16 cellular contexts compared by ENCODE assay signal in genomic region chr10:43125881-43126731, GRCh38. TPM values are rescaled to one million over a fixed set of nuclear protein-coding genes. Genes with fewer than 3 reads are reported as not detected.
DNase-seq lines count a peak whose midpoint lies in the region; ATAC-seq and TF ChIP-seq lines count a peak whose summit lies in the region.
"Had no signal": no experiment of that assay in that cellular context is flagged by ENCODE, and none has a peak within 500 bp of the region (broad histone marks: within the 10 kb centered on the region; RNA-seq: fewer than 3 reads in every experiment).

No MANE protein-coding gene starts in this region.

- H3K27ac ChIP-seq in BLaER1 (peak overlapping the region; percentile 14; the same call in 1 of the 2 replicates), H9 (ENCODE audit: insufficient read length, low read depth, low read length) (no peak overlapping the region), osteoblast (ENCODE audit: low read depth, low read length) (no peak overlapping the region)
- H3K27ac ChIP-seq: dorsolateral prefrontal cortex, RWPE1 had no signal

- peaks cover 88% of the 10 kb centered on the region for H3K4me1 ChIP-seq in BLaER1
- no peaks in the 10 kb centered on the region; the same call in 1 of the 2 replicates for H3K4me1 ChIP-seq in H9 (ENCODE audit: insufficient read depth, low read length)
- H3K4me1 ChIP-seq in osteoblast (ENCODE audit: insufficient read depth, low read length) = peaks cover 16% of the 10 kb centered on the region
- H3K4me1 ChIP-seq: BE2C had no signal

- no CpG with 5 or more reads among the region's 23 CpGs for WGBS in H9 (ENCODE audit: extremely low coverage, insufficient read length, low lambda C conversion rate)

- no peak overlapping the region for H2BK120ac ChIP-seq in H9 (ENCODE audit: low read depth, low read length, poor library complexity, severe bottlenecking)

- no peak overlapping the region for H3K23ac ChIP-seq in H9 (ENCODE audit: insufficient read length, low read depth, low read length)

- H3K4me3 Mint-ChIP-seq in H9 (no peak overlapping the region), endothelial cell (ENCODE audit: unreplicated experiment) (no peak overlapping the region), MCF 10A (ENCODE audit: unreplicated experiment) (no peak overlapping the region)
- H3K4me3 Mint-ChIP-seq: GM23338 had no signal

- no peak overlapping the region; the same call in 1 of the 2 replicates for H3K4ac ChIP-seq in H9 (ENCODE audit: low read depth, low read length)

- H3K4me2 ChIP-seq in BLaER1 (peak overlapping the region; percentile 84), H9 (ENCODE audit: insufficient read depth, insufficient read length, low read length) (no peak overlapping the region), osteoblast (ENCODE audit: insufficient read depth, low read length) (no peak overlapping the region)
- H3K4me2 ChIP-seq: GM23338 had no signal

- no TSS peak for BruUV-seq in MCF 10A (replicated peaks; lab: Mats Ljungman, UMichigan)

- H3T11ph ChIP-seq in H9 (ENCODE audit: low read length) = no peak overlapping the region

- no peaks in the 10 kb centered on the region for H3K36me3 ChIP-seq in BLaER1
- H3K36me3 ChIP-seq in osteoblast (ENCODE audit: insufficient read depth, low read length) = no peaks in the 10 kb centered on the region

- H2AK5ac ChIP-seq in H9 (ENCODE audit: insufficient read length, low read length) = no peak overlapping the region

- H3K18ac ChIP-seq in H9 (ENCODE audit: insufficient read length, low read depth, low read length) = no peak overlapping the region

- H3K9me3 Mint-ChIP-seq in H9 (no peaks in the 10 kb centered on the region), endothelial cell (ENCODE audit: unreplicated experiment) (no peaks in the 10 kb centered on the region), MCF 10A (ENCODE audit: unreplicated experiment) (no peaks in the 10 kb centered on the region)
- H3K9me3 Mint-ChIP-seq: GM23338 had no signal

- peaks cover 2% of the 10 kb centered on the region for H3K23me2 ChIP-seq in H9 (ENCODE audit: insufficient read length, low read depth, low read length, poor library complexity, severe bottlenecking)

- no peak overlapping the region for H3K14ac ChIP-seq in H9 (ENCODE audit: insufficient read depth, low read length)

- POLR2A ChIA-PET in MCF 10A (lab: Yijun Ruan, JAX) = no interaction called here

- H3K36me3 Mint-ChIP-seq in H9 (ENCODE audit: insufficient read depth in 1 of 3, low read depth in 3 of 3) (peaks cover 0 to 10% (median 7%) of the 10 kb centered on the region in 3 experiments; a peak in 4 of 7 replicates), endothelial cell (ENCODE audit: low read depth, unreplicated experiment) (no peaks in the 10 kb centered on the region), MCF 10A (ENCODE audit: insufficient read depth, unreplicated experiment) (no peaks in the 10 kb centered on the region)

- intact Hi-C loops in MCF 10A (cut with micrococcal nuclease) = no loop called here

- H3K27ac Mint-ChIP-seq in H9 (no peak overlapping the region), endothelial cell (ENCODE audit: unreplicated experiment) (no peak overlapping the region), MCF 10A (ENCODE audit: low read depth, unreplicated experiment) (no peak overlapping the region)
- H3K27ac Mint-ChIP-seq: GM23338 had no signal

- ATAC-seq in GM19351 (IDR thresholded peaks at IDR 0.05; ENCODE audit: unreplicated experiment) = no peak
- ATAC-seq: GM23338 had no signal

- H3K79me1 ChIP-seq in H9 (ENCODE audit: insufficient read depth, low read depth, low read length, poor library complexity, severe bottlenecking) = no peaks in the 10 kb centered on the region

- no peak overlapping the region for H3K56ac ChIP-seq in H9 (ENCODE audit: insufficient read length, low read depth, low read length)

- H3K27me3 Mint-ChIP-seq in H9 (ENCODE audit: low read depth) (no peaks in the 10 kb centered on the region; the same call in 1 of the 2 replicates), endothelial cell (ENCODE audit: unreplicated experiment) (peaks cover 7% of the 10 kb centered on the region), MCF 10A (ENCODE audit: insufficient read depth, unreplicated experiment) (no peaks in the 10 kb centered on the region)

- H3K79me2 ChIP-seq in H9 (ENCODE audit: insufficient read depth, low read length) (no peaks in the 10 kb centered on the region), osteoblast (ENCODE audit: insufficient read depth, low read length) (no peaks in the 10 kb centered on the region)

- H3K9me3 ChIP-seq in BLaER1 (no peaks in the 10 kb centered on the region), H9 (ENCODE audit: control insufficient read depth, low read depth, low read length) (no peaks in the 10 kb centered on the region), osteoblast (ENCODE audit: low read depth, low read length) (no peaks in the 10 kb centered on the region)
- H3K9me3 ChIP-seq: BE2C had no signal

- H3K4me1 Mint-ChIP-seq in H9 (peaks cover 8 to 9% of the 10 kb centered on the region in 2 experiments), endothelial cell (ENCODE audit: unreplicated experiment) (no peaks in the 10 kb centered on the region), MCF 10A (ENCODE audit: insufficient read depth, unreplicated experiment) (peaks cover 15% of the 10 kb centered on the region)
- H3K4me1 Mint-ChIP-seq: GM23338 had no signal

- H3K9ac ChIP-seq in BLaER1 (no peak overlapping the region), H9 (ENCODE audit: extremely low read depth, insufficient read length, low read length) (no peak overlapping the region)

- no peak overlapping the region for H2BK12ac ChIP-seq in H9 (ENCODE audit: insufficient read length, low read depth, low read length)

- H3K27me3 ChIP-seq in BLaER1 (no peaks in the 10 kb centered on the region), H9 (ENCODE audit: insufficient read depth, low read length) (no peaks in the 10 kb centered on the region), osteoblast (ENCODE audit: insufficient read depth, low read length) (peaks cover 7% of the 10 kb centered on the region)
- H3K27me3 ChIP-seq: BE2C, dorsolateral prefrontal cortex had no signal

- H2BK5ac ChIP-seq in H9 (ENCODE audit: insufficient read length, low read length) = no peak overlapping the region

- H2BK15ac ChIP-seq in H9 (ENCODE audit: low read depth, low read length) = no peak overlapping the region

- TF ChIP-seq CTCF in H9 (conservative IDR thresholded peaks at IDR 0.05) (no peak), endothelial cell (IDR thresholded peaks at IDR 0.05; ENCODE audit: unreplicated experiment) (no peak), osteoblast (IDR thresholded peaks at IDR 0.05; ENCODE audit: extremely low read depth, low read depth, low read length) (no peak), MCF 10A (IDR thresholded peaks at IDR 0.05; ENCODE audit: unreplicated experiment) (no peak)

- H4K20me1 ChIP-seq in BLaER1 (no peaks in the 10 kb centered on the region), H9 (ENCODE audit: control insufficient read depth, insufficient read depth, insufficient read length) (no peaks in the 10 kb centered on the region), osteoblast (ENCODE audit: insufficient read depth, low read length) (no peaks in the 10 kb centered on the region)

- H2AFZ ChIP-seq in H9 (ENCODE audit: low read length) (no peak overlapping the region), osteoblast (ENCODE audit: low read length) (no peak overlapping the region)
- H2AFZ ChIP-seq: GM23338 had no signal

- no peak overlapping the region for H2BK20ac ChIP-seq in H9 (ENCODE audit: low read depth, low read length, poor library complexity, severe bottlenecking)

- no peak overlapping the region for H4K5ac ChIP-seq in H9 (ENCODE audit: insufficient read length, low read depth, low read length)

- CTCF ChIA-PET in MCF 10A (lab: Yijun Ruan, JAX) = interaction anchor here (0.6 kb wide), 1 partner anchor 8 kb away, joined by 3 read pairs; no protein-coding TSS in a partner anchor

- H3K4me3 ChIP-seq in BLaER1 (no peak overlapping the region), osteoblast (ENCODE audit: insufficient read depth, low read length) (no peak overlapping the region)
- H3K4me3 ChIP-seq: dorsolateral prefrontal cortex, GM23338 had no signal

- DNase-seq in H9 = peak; percentile 17
- DNase-seq in endothelial cell (ENCODE audit: low spot score) = peak; percentile 2
- DNase-seq in osteoblast (ENCODE audit: insufficient read length, low spot score, missing footprints) = peak; percentile 63
- DNase-seq in MCF 10A (ENCODE audit: unreplicated experiment) = no peak
- DNase-seq in dedifferentiated amniotic fluid mesenchymal stem cell (ENCODE audit: extremely low spot score) = no peak
- DNase-seq: activated naive CD4-positive, alpha-beta T cell; BE2C; DMS153; IMR-90; NCI-H187; NCI-H345 had no signal

- no peak overlapping the region for H4K8ac ChIP-seq in H9 (replicated peaks; ENCODE audit: insufficient read length, low read depth, low read length)

- H4K91ac ChIP-seq in H9 (ENCODE audit: insufficient read length, low read depth, low read length) = no peak overlapping the region

RNA-seq across cellular contexts. Expression of gene CSGALNACT2, which starts 12.1 kb away (rescaled TPM):
- total RNA-seq in H9 (2021) (8.9 and 9.7 TPM in 2 replicates), endothelial cell (ENCODE audit: unreplicated experiment) (3.8 TPM), osteoblast (31.8 and 37.7 TPM in 2 replicates), MCF 10A (2022) (30.0 and 32.8 TPM in 2 replicates)

RNA-seq across cellular contexts. Expression of gene RET, which starts 49.2 kb away (rescaled TPM):
- 11.2 and 12.2 TPM in 2 replicates for total RNA-seq in H9 (2021)
- 0.28 TPM for total RNA-seq in endothelial cell (ENCODE audit: unreplicated experiment)
- under 0.01 TPM in 2 replicates for total RNA-seq in osteoblast
- total RNA-seq in MCF 10A (2022) = not detected in 2 replicates

Comparison
In these comparisons a context has a peak if more than half of its experiments do, and no peak if none do; other contexts are left out.
1. DNase-seq: peak in H9 (single experiment), endothelial cell (single experiment) and osteoblast (single experiment); none in MCF 10A (single experiment) and dedifferentiated amniotic fluid mesenchymal stem cell (single experiment).